Comparison of ENCODE assay signal across 8 cellular contexts in the genomic region with DNA sequence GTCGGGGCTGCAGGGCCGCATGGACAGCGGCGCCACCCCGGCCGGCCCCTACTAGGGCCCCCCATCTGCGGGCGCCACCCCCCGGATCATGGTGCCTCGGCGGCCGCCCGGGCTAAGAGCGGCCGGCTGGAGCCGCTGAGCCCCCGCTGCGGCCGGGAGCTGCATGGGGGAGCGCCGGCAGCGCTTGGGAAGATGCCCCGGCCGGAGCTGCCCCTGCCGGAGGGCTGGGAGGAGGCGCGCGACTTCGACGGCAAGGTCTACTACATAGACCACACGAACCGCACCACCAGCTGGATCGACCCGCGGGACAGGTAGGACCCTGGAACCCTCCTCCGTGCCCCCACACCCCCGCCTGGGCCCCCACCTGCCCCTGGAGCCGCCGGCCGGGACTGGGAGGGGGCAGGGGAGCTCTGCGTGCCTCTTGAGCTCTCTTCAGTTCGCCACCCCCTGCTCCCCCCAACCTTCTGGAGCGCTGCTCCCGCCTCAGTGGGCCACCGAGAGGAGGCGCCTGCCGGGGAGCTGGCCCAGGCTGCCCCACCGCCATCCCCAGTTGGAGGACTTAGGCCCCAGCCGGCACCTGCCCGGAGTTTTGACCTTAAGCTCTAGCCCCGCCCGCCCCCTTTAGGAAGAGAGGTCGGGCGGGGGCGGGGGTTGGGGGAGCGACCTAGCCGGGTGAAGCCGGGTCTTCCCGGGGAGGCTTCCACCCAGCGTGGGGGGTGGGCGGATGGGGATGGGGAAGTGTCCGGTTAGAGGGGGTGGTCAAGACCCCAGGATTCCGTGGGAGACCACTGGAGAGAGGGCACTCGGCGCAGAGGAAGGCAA. TPM values are rescaled to one million over a fixed set of nuclear protein-coding genes. Genes with fewer than 3 reads are reported as not detected.
DNase-seq lines count a peak whose midpoint lies in the region; ATAC-seq, FAIRE-seq and TF ChIP-seq lines count a peak whose summit lies in the region.

No MANE protein-coding gene starts in this region.

- H3K27me3 Mint-ChIP-seq in activated naive CD8-positive, alpha-beta T cell treated with anti-CD3 and anti-CD28 coated beads for 36 hours: peaks cover 66% of the 10 kb centered on the region

- peak overlapping the region; percentile 15 for H3K27ac ChIP-seq in keratinocyte (ENCODE audit: control insufficient read depth, insufficient read depth, low read length)
- H3K27ac ChIP-seq in upper lobe of right lung: peak overlapping the region; percentile 36

- H3K4me2 ChIP-seq in keratinocyte (ENCODE audit: control insufficient read depth, extremely low read depth, insufficient read depth, low read depth, low read length): peak overlapping the region; percentile 53

- H3K9me3 ChIP-seq in keratinocyte (ENCODE audit: control insufficient read depth, low read depth, low read length) (no peaks in the 10 kb centered on the region), upper lobe of right lung (no peaks in the 10 kb centered on the region)

- no peaks in the 10 kb centered on the region for H4K20me1 ChIP-seq in keratinocyte (ENCODE audit: control insufficient read depth, extremely low read depth, insufficient read depth, low read length)

- peaks cover 9% of the 10 kb centered on the region for H3K4me1 Mint-ChIP-seq in activated naive CD8-positive, alpha-beta T cell treated with anti-CD3 and anti-CD28 coated beads for 36 hours

- H3K27me3 ChIP-seq in keratinocyte (ENCODE audit: control insufficient read depth, extremely low read depth, insufficient read depth, low read length) (no peaks in the 10 kb centered on the region), upper lobe of right lung (peaks cover 25% of the 10 kb centered on the region)

- H2AFZ ChIP-seq in keratinocyte (ENCODE audit: control insufficient read depth, low read length): no peak overlapping the region

- CTCF ChIA-PET in AG04449 (lab: Yijun Ruan, JAX): interaction anchor here (0.7 to 7.5 kb wide), 10 partner anchors 10 to 194 kb away, joined by 3 to 87 read pairs (median 3); partner anchors contain the start of gene RARS1

- FAIRE-seq in keratinocyte (lab: Jason Lieb, UNC) (no peak), H54 (lab: Jason Lieb, UNC) (no peak)

- peak; percentile 24 for TF ChIP-seq CTCF in AG04449 (IDR thresholded peaks at IDR 0.05; ENCODE audit: insufficient read depth, low read length, missing control alignments)
- peak in 2 of 3 experiments; percentile 27 to 29 for TF ChIP-seq CTCF in keratinocyte (optimal IDR thresholded peaks at IDR 0.05 in 1 of 3, IDR thresholded peaks at IDR 0.05 in 1 of 3, conservative IDR thresholded peaks at IDR 0.05 in 1 of 3; ENCODE audit: extremely low read depth in 1 of 3, insufficient read depth in 2 of 3, low read length in 3 of 3)
- TF ChIP-seq CTCF in upper lobe of right lung (IDR thresholded peaks at IDR 0.05): no peak

- H3K9me1 ChIP-seq in keratinocyte (ENCODE audit: control insufficient read depth, extremely low read depth, insufficient read depth, low read length): no peaks in the 10 kb centered on the region

- H3K4me3 ChIP-seq in AG04449 (ENCODE audit: low read depth, low read length) (peak overlapping the region; percentile 68), keratinocyte (ENCODE audit: control insufficient read depth in 2 of 3, extremely low read depth in 1 of 3, insufficient read depth in 2 of 3, low read depth in 1 of 3, low read length in 3 of 3) (peak overlapping the region; percentile 68 to 83 (median 77)), upper lobe of right lung (peak overlapping the region; percentile 54)

- dilution Hi-C loops in keratinocyte (cut with MboI; ENCODE audit: extremely low pct_ligation_motif_present, low sequenced_read_pairs): no loop called here

- peaks cover 0 to 9% of the 10 kb centered on the region in 2 experiments for H3K36me3 ChIP-seq in keratinocyte (ENCODE audit: control insufficient read depth in 2 of 2, extremely low read depth in 1 of 2, insufficient read depth in 2 of 2, low read length in 2 of 2)
- no peaks in the 10 kb centered on the region for H3K36me3 ChIP-seq in upper lobe of right lung

- H3K79me2 ChIP-seq in keratinocyte (ENCODE audit: control insufficient read depth, insufficient read depth, low read length): peaks cover 54% of the 10 kb centered on the region

- H3K9ac ChIP-seq in keratinocyte (ENCODE audit: control insufficient read depth, extremely low read depth, insufficient read depth, low read length): peak overlapping the region; percentile 69

- DNase-seq in AG04449 (ENCODE audit: low read depth, low spot score): no peak
- DNase-seq in activated naive CD8-positive, alpha-beta T cell treated with anti-CD3 and anti-CD28 coated beads for 36 hours: no peak
- no peak for DNase-seq in keratinocyte (ENCODE audit: low read depth, low spot score)
- DNase-seq in upper lobe of right lung: peak; percentile 73
- DNase-seq in NK-92 treated with Interleukin-12 subunit alpha and Interleukin-12 subunit beta, amount 100 ng/mL, for 24 hours (lab: John Stamatoyannopoulos, UW): no peak
- no peak for DNase-seq in H54 (ENCODE audit: insufficient read length, low spot score)

- ATAC-seq in GM18909 (IDR thresholded peaks at IDR 0.05; ENCODE audit: poor library complexity, unreplicated experiment) (peak; percentile 32), HG03378 (IDR thresholded peaks at IDR 0.05; ENCODE audit: unreplicated experiment) (peak; percentile 21), upper lobe of right lung (peak; percentile 7)

- intact Hi-C loops in upper lobe of right lung (cut with DNase I): no loop called here

- H3K4me1 ChIP-seq in keratinocyte (ENCODE audit: control insufficient read depth, extremely low read depth, insufficient read depth, low read length) (peaks cover 60% of the 10 kb centered on the region), upper lobe of right lung (no peaks in the 10 kb centered on the region)

- POLR2A ChIA-PET in AG04449 (lab: Yijun Ruan, JAX): interaction anchor here (1.2 kb wide), 1 partner anchor 74 kb away, joined by 4 read pairs; no protein-coding TSS in a partner anchor

- TF ChIP-seq POLR2A in H54 (IDR thresholded peaks at IDR 0.05; ENCODE audit: low read depth, low read length): no peak

- H3K9me3 Mint-ChIP-seq in activated naive CD8-positive, alpha-beta T cell treated with anti-CD3 and anti-CD28 coated beads for 36 hours: no peaks in the 10 kb centered on the region

- H3K4me3 Mint-ChIP-seq in activated naive CD8-positive, alpha-beta T cell treated with anti-CD3 and anti-CD28 coated beads for 36 hours: peak overlapping the region; percentile 7

- H3K36me3 Mint-ChIP-seq in activated naive CD8-positive, alpha-beta T cell treated with anti-CD3 and anti-CD28 coated beads for 36 hours: no peaks in the 10 kb centered on the region

- H3K27ac Mint-ChIP-seq in activated naive CD8-positive, alpha-beta T cell treated with anti-CD3 and anti-CD28 coated beads for 36 hours: no peak overlapping the region

RNA-seq across cellular contexts. Expression of gene WWC1, which starts 0.7 kb away (rescaled TPM):
- 1 to 10 TPM; 1.5 to 2.5 TPM for total RNA-seq in activated naive CD8-positive, alpha-beta T cell treated with anti-CD3 and anti-CD28 coated beads for 36 hours
- 18.3 to 22.6 TPM (median 19.8 TPM) in 3 replicates for polyA plus RNA-seq in keratinocyte
- 32.8 TPM for polyA plus RNA-seq in keratinocyte (2011; ENCODE audit: low read depth)
- polyA plus RNA-seq in keratinocyte (2011; cell fraction: cytosol; rRNA removed): 17.6 and 21.8 TPM in 2 replicates
- polyA plus RNA-seq in keratinocyte (2011; cell fraction: nucleus; rRNA removed): 33.1 and 38.0 TPM in 2 replicates
- 29.5 and 31.5 TPM in 2 replicates for polyA plus RNA-seq in keratinocyte (2012; ENCODE audit: low replicate concordance)
- 31.9 to 43.2 TPM (median 33.1 TPM) in 3 replicates for polyA minus RNA-seq in keratinocyte
- 21.5 TPM for polyA minus RNA-seq in keratinocyte (2011; cell fraction: cytosol; rRNA and poly(A)+ RNA removed)
- polyA minus RNA-seq in keratinocyte (2011; cell fraction: nucleus; rRNA and poly(A)+ RNA removed): 22.1 and 30.9 TPM in 2 replicates
- total RNA-seq in upper lobe of right lung: 94.2 TPM

Comparison
In these comparisons a context has a peak if more than half of its experiments do, and no peak if none do; other contexts are left out.
1. RNA of gene WWC1, which starts 0.7 kb away (total RNA-seq): 94.2 TPM in upper lobe of right lung (single experiment); 1.5 to 2.5 TPM in activated naive CD8-positive, alpha-beta T cell treated with anti-CD3 and anti-CD28 coated beads for 36 hours; every median in the first group is over 10 times any median in the second.
2. Peak in every context shown above with its lines, with median percentiles within 50 percentile points of each other: H3K4me3 ChIP-seq and ATAC-seq.